ENCODE assay signal across 11 cellular contexts in genomic region chr5:68740204-68740910, GRCh38.
DNase-seq lines count a peak whose midpoint lies in the region; ATAC-seq lines count a peak whose summit lies in the region.
"Had no signal": no experiment of that assay in that cellular context is flagged by ENCODE, and none has a peak within 500 bp of the region (broad histone marks: within the 10 kb centered on the region; RNA-seq: fewer than 3 reads in every experiment).

No MANE protein-coding gene starts in this region.

- no peak overlapping the region for H3K9ac ChIP-seq in BLaER1 treated with 17β-estradiol and CSF1 and Interleukin-3, amounts not matched to agents 10 nM and 100 nM

- H3K4me1 ChIP-seq in BLaER1 treated with 17β-estradiol and CSF1 and Interleukin-3, amounts not matched to agents 10 nM and 100 nM: peaks cover 0 to 15% (median 9%) of the 10 kb centered on the region in 10 experiments; a peak in 11 of 20 replicates

- H4K20me1 ChIP-seq in BLaER1 treated with 17β-estradiol and CSF1 and Interleukin-3, amounts not matched to agents 10 nM and 100 nM: no peaks in the 10 kb centered on the region

- peak; percentile 41 for DNase-seq in NCI-H1092 treated with DMSO at 0.1 percent for 48 hours (lab: John Stamatoyannopoulos, UW)
- no peak for DNase-seq in HuH-7.5 (ENCODE audit: low spot score)
- DNase-seq in islet precursor cell: no peak
- no peak for DNase-seq in activated CD4-positive, alpha-beta T cell treated with anti-CD3 and anti-CD28 coated beads, Interleukin-2, amount 50 U/mL, for 4 hours
- DNase-seq: activated T-cell treated with anti-CD3 and anti-CD28 coated beads, Interleukin-2, amount 50 U/mL, for 48 hours; NCI-H146; T-helper 1 cell had no signal

- H3K27ac ChIP-seq in BLaER1 treated with 17β-estradiol and CSF1 and Interleukin-3, amounts not matched to agents 10 nM and 100 nM: no peak overlapping the region

- peak overlapping the region in 7 of 11 experiments; percentile 8 to 33 (median 23); a peak in 10 of 22 replicates for H3K4me2 ChIP-seq in BLaER1 treated with 17β-estradiol and CSF1 and Interleukin-3, amounts not matched to agents 10 nM and 100 nM

- H3K27me3 ChIP-seq in BLaER1 treated with 17β-estradiol and CSF1 and Interleukin-3, amounts not matched to agents 10 nM and 100 nM: peaks cover 0 to 34% (median 18%) of the 10 kb centered on the region in 11 experiments; a peak in 16 of 22 replicates

- no peaks in the 10 kb centered on the region for H3K36me3 ChIP-seq in BLaER1 treated with 17β-estradiol and CSF1 and Interleukin-3, amounts not matched to agents 10 nM and 100 nM

- no peak overlapping the region for H3K4me3 ChIP-seq in BLaER1 treated with 17β-estradiol and CSF1 and Interleukin-3, amounts not matched to agents 10 nM and 100 nM

- H3K9me3 ChIP-seq in BLaER1 treated with 17β-estradiol and CSF1 and Interleukin-3, amounts not matched to agents 10 nM and 100 nM (replicated peaks in 1 of 11): no peaks in the 10 kb centered on the region

- ATAC-seq in GM19035 (IDR thresholded peaks at IDR 0.05; ENCODE audit: unreplicated experiment): peak; percentile 61
- ATAC-seq in HG02852 (IDR thresholded peaks at IDR 0.05; ENCODE audit: unreplicated experiment): peak; percentile 66
- no peak for ATAC-seq in GM21526 (IDR thresholded peaks at IDR 0.05; ENCODE audit: low FRiP score, unreplicated experiment)
